In genomic region chr9:92671323-92671722, GRCh38 we compare ENCODE assay signal across 7 cellular contexts. TPM values are rescaled to one million over a fixed set of nuclear protein-coding genes. Genes with fewer than 3 reads are reported as not detected.
A peak's percentile ranks its signal among the peaks of the same experiment; 100 is the strongest.
DNase-seq lines count a peak whose midpoint lies in the region; ATAC-seq and TF ChIP-seq lines count a peak whose summit lies in the region.

No MANE protein-coding gene starts in this region.

- H3K9me2 ChIP-seq in OCI-LY1 (ENCODE audit: low read depth, low read length) = no peaks in the 10 kb centered on the region

- H4K20me1 ChIP-seq in OCI-LY1 (ENCODE audit: insufficient read depth, low read length) = no peaks in the 10 kb centered on the region

- no peak overlapping the region for H3K27ac ChIP-seq in OCI-LY1 (ENCODE audit: low read depth, low read length, poor library complexity, severe bottlenecking)
- no peak overlapping the region for H3K27ac ChIP-seq in coronary artery
- H3K27ac ChIP-seq in mesodermal cell (ENCODE audit: low read depth, low read length, severe bottlenecking) = no peak overlapping the region

- H3K4me2 ChIP-seq in OCI-LY1 (ENCODE audit: low read length) = peak overlapping the region; percentile 75

- peaks cover 11% of the 10 kb centered on the region; the same call in 1 of the 2 replicates for H3K36me3 ChIP-seq in OCI-LY1 (ENCODE audit: insufficient read depth, low read length)
- peaks cover 16% of the 10 kb centered on the region for H3K36me3 ChIP-seq in mesodermal cell (ENCODE audit: control insufficient read depth, insufficient read depth, low read length)

- peak overlapping the region; percentile 99; the same call in 1 of the 2 replicates for H3K4me3 ChIP-seq in GM12865 (ENCODE audit: low read depth, low read length)
- H3K4me3 ChIP-seq in OCI-LY1 (ENCODE audit: low read depth, low read length, poor library complexity, severe bottlenecking) = peak overlapping the region; percentile 93
- H3K4me3 ChIP-seq in coronary artery = peak overlapping the region; percentile 100
- H3K4me3 ChIP-seq in mesodermal cell (ENCODE audit: extremely low read depth, insufficient read depth, low read length, poor library complexity, severe bottlenecking) = peak overlapping the region; percentile 96

- no peak overlapping the region for H2AFZ ChIP-seq in OCI-LY1 (ENCODE audit: low read length)

- no peak for DNase-seq in GM12865 (ENCODE audit: low read depth)
- DNase-seq in coronary artery (ENCODE audit: low spot score) = peak; percentile 75
- no peak for DNase-seq in activated gamma-delta T cell treated with Interleukin-2 at 50 U/mL for 16 hours
- DNase-seq in GDM1 (lab: John Stamatoyannopoulos, UW) = no peak

- TF ChIP-seq CTCF in GM12865 (IDR thresholded peaks at IDR 0.05; ENCODE audit: insufficient read depth, low read depth, low read length, missing control alignments) (no peak), OCI-LY1 (IDR thresholded peaks at IDR 0.05; ENCODE audit: low read length) (no peak), coronary artery (IDR thresholded peaks at IDR 0.05) (no peak)

- no peak for ATAC-seq in GM21717 (IDR thresholded peaks at IDR 0.05; ENCODE audit: unreplicated experiment)

- WGBS in mesodermal cell (ENCODE audit: insufficient coverage in 2 of 2), 2 experiments = 91 to 100% methylated on average over 1 to 4 of the region's 4 CpGs

- H3K79me2 ChIP-seq in OCI-LY1 (ENCODE audit: insufficient read depth, low read length) = peaks cover 23% of the 10 kb centered on the region

- H3K4me1 ChIP-seq in OCI-LY1 (ENCODE audit: insufficient read depth, low read length, severe bottlenecking) (peaks cover 34% of the 10 kb centered on the region), mesodermal cell (ENCODE audit: control insufficient read depth, insufficient read depth, low read length, poor library complexity, severe bottlenecking) (no peaks in the 10 kb centered on the region)

- H3K9ac ChIP-seq in OCI-LY1 (ENCODE audit: low read length) = peak overlapping the region; percentile 99

- H3F3A ChIP-seq in OCI-LY1 (ENCODE audit: insufficient read depth, low read length) = no peaks in the 10 kb centered on the region

- no peaks in the 10 kb centered on the region for H3K9me3 ChIP-seq in OCI-LY1 (ENCODE audit: low read length)
- no peaks in the 10 kb centered on the region for H3K9me3 ChIP-seq in mesodermal cell (ENCODE audit: control insufficient read depth, low read length)

- H3K27me3 ChIP-seq in OCI-LY1 (ENCODE audit: insufficient read depth, low read length) = no peaks in the 10 kb centered on the region

RNA-seq across cellular contexts. Expression of gene IPPK, which starts 1.4 kb away (rescaled TPM):
- polyA plus RNA-seq in mesodermal cell (2013, experiment 1 of 2) = 8.5 TPM
- polyA plus RNA-seq in mesodermal cell (2013, experiment 2 of 2) = 4.8 TPM
